ENCODE assay signal across 25 cellular contexts in the genomic region with DNA sequence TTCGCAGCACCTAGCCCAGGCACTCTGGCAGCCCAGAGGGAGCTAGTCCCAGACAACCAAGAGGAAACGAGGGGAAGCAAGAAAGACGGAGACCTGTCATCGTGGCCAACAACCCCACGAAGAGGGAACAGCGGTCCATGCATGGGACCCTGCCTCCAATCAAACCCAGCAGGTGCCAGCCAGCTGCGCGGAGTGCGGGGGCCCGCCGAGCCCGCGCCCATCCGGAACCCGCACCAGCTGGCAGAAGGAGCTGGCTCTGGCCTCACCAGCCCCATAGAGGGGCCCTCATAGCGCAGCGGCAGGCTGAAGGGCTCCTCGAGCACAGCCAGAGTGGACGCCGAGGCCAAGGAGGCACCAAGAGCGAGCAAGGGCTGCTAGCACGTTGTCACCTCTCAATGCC.
"Had no signal": no experiment of that assay in that cellular context is flagged by ENCODE, and none has a peak within 500 bp of the region (broad histone marks: within the 10 kb centered on the region; RNA-seq: fewer than 3 reads in every experiment).

No MANE protein-coding gene starts in this region.

- DNase-seq: colonic mucosa; cortex of kidney; dermis blood vessel endothelial cell; dorsolateral prefrontal cortex; effector CD4-positive, alpha-beta T cell; effector CD8-positive, alpha-beta T cell; effector memory CD4-positive, alpha-beta T cell; effector memory CD8-positive, alpha-beta T cell; endodermal cell; erythroblast; esophagus squamous epithelium; foreskin fibroblast; foreskin keratinocyte; foreskin melanocyte; gastrocnemius medialis; glutamatergic neuron; head of caudate nucleus; heart left ventricle; heart right ventricle had no signal

- H3K4me1 ChIP-seq: colonic mucosa, esophagus muscularis mucosa, esophagus squamous epithelium, foreskin keratinocyte, gastrocnemius medialis, heart left ventricle, heart right ventricle had no signal

- H3K27me3 Mint-ChIP-seq: dendritic cell treated with granulocyte-macrophage colony-stimulating factor and Interleukin-4, amounts not matched to agents 40 ng/mL and 50 ng/mL, for 4 days; effector memory CD8-positive, alpha-beta T cell had no signal

- H3K27ac ChIP-seq: colonic mucosa, coronary artery, dorsolateral prefrontal cortex, epithelial cell of prostate, esophagus muscularis mucosa, esophagus squamous epithelium, foreskin keratinocyte, gastrocnemius medialis, heart left ventricle, heart right ventricle, hepatocyte had no signal

- H3K36me3 ChIP-seq: colonic mucosa, esophagus muscularis mucosa, esophagus squamous epithelium, gastrocnemius medialis, heart left ventricle, heart right ventricle had no signal

- H3K27me3 ChIP-seq: colonic mucosa, esophagus muscularis mucosa, esophagus squamous epithelium, foreskin keratinocyte, gastrocnemius medialis, heart left ventricle, heart right ventricle, hepatocyte had no signal

- ATAC-seq: effector memory CD8-positive, alpha-beta T cell; esophagus mucosa; foreskin keratinocyte; gastrocnemius medialis; heart left ventricle; heart right ventricle had no signal

- H3K9me3 Mint-ChIP-seq: effector memory CD8-positive, alpha-beta T cell had no signal

- H3K4me3 Mint-ChIP-seq: dendritic cell treated with granulocyte-macrophage colony-stimulating factor and Interleukin-4, amounts not matched to agents 40 ng/mL and 50 ng/mL, for 4 days; effector memory CD8-positive, alpha-beta T cell; endodermal cell had no signal

- H3K27ac Mint-ChIP-seq: dendritic cell treated with granulocyte-macrophage colony-stimulating factor and Interleukin-4, amounts not matched to agents 40 ng/mL and 50 ng/mL, for 4 days; effector memory CD8-positive, alpha-beta T cell; endodermal cell had no signal

- H3K4me3 ChIP-seq: colonic mucosa, coronary artery, dorsolateral prefrontal cortex, esophagus muscularis mucosa, esophagus squamous epithelium, gastrocnemius medialis, heart left ventricle, heart right ventricle, hepatocyte had no signal

- H3K9me3 ChIP-seq: colonic mucosa, esophagus muscularis mucosa, gastrocnemius medialis, heart right ventricle had no signal

- H3K4me1 Mint-ChIP-seq: endodermal cell had no signal
